21 cellular contexts compared by ENCODE assay signal in the genomic region with DNA sequence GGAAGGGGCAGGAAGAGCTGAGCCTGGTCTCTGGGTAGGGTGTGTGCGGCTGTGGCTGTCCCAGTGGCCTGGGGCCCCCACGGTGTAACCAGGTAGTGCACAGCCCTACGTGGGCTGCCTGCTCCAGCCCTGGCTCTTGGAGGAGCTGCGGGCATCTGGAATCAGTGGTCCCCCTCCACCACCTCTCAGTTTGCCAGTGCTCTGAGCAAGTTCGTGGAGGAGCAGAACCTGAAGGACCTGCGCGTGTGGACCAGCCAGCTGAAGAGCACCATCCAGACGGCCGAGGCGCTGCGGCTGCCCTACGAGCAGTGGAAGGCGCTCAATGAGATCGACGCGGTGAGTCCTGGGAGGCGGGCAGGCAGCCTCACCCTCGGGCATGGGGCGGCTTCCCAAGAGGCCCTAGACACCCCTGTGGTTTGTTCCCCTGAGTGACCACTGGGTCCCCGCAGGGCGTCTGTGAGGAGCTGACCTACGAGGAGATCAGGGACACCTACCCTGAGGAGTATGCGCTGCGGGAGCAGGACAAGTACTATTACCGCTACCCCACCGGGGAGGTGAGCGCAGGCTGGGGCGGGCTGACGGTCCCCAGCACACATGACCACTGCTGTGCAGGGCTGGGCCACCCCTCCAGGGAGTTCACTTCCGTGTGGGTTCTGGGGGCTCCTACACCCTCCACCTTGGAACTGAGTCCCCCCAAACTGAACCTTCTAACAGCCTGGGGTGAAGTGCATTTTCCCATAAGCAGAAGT. TPM values are rescaled to one million over a fixed set of nuclear protein-coding genes. Genes with fewer than 3 reads are reported as not detected.
A peak's percentile ranks its signal among the peaks of the same experiment; 100 is the strongest.
DNase-seq lines count a peak whose midpoint lies in the region; ATAC-seq and TF ChIP-seq lines count a peak whose summit lies in the region.
"Had no signal": no experiment of that assay in that cellular context is flagged by ENCODE, and none has a peak within 500 bp of the region (broad histone marks: within the 10 kb centered on the region; RNA-seq: fewer than 3 reads in every experiment).

No MANE protein-coding gene starts in this region.

- peaks cover 11% of the 10 kb centered on the region for H3K4me1 Mint-ChIP-seq in T-helper 17 cell
- no peaks in the 10 kb centered on the region for H3K4me1 Mint-ChIP-seq in natural killer cell
- H3K4me1 Mint-ChIP-seq in type B pancreatic cell (ENCODE audit: unreplicated experiment): peaks cover 4% of the 10 kb centered on the region
- peaks cover 3% of the 10 kb centered on the region for H3K4me1 Mint-ChIP-seq in activated CD4-positive, alpha-beta T cell treated with anti-CD3 and anti-CD28 coated beads, Interleukin-2, amount 10 ng/mL, durations not matched to agents 7 days and 5 days
- H3K4me1 Mint-ChIP-seq: activated CD8-positive, alpha-beta memory T cell treated with anti-CD3 and anti-CD28 coated beads, Interleukin-2, amount 10 ng/mL, durations not matched to agents 7 days and 5 days had no signal

- H3K9me3 Mint-ChIP-seq in activated naive CD4-positive, alpha-beta T cell treated with anti-CD3 and anti-CD28 coated beads, Interleukin-2, amount 50 U/mL, for 72 hours: no peaks in the 10 kb centered on the region
- H3K9me3 Mint-ChIP-seq in natural killer cell (no peaks in the 10 kb centered on the region), type B pancreatic cell (no peaks in the 10 kb centered on the region)
- no peaks in the 10 kb centered on the region for H3K9me3 Mint-ChIP-seq in activated CD4-positive, alpha-beta T cell treated with anti-CD3 and anti-CD28 coated beads, Interleukin-2, amount 10 ng/mL, durations not matched to agents 7 days and 5 days
- H3K9me3 Mint-ChIP-seq: CD4-positive, CD25-positive, alpha-beta regulatory T cell had no signal

- no peak overlapping the region for H3K9ac ChIP-seq in mesendoderm (ENCODE audit: low read length)

- peak in 1 of 2 donors; percentile 15 for ATAC-seq in activated naive CD4-positive, alpha-beta T cell treated with anti-CD3 and anti-CD28 coated beads, Interleukin-2, amount 50 U/mL, for 72 hours
- no peak for ATAC-seq in T-helper 17 cell
- peak in 2 of 3 donors; percentile 20 to 30 for ATAC-seq in natural killer cell
- ATAC-seq: activated CD4-positive, CD25-positive, alpha-beta regulatory T cell treated with anti-CD3 and anti-CD28 coated beads, Interleukin-2, amount 50 U/mL, for 24 hours; activated CD8-positive, alpha-beta memory T cell treated with anti-CD3 and anti-CD28 coated beads, Interleukin-2, amount 10 ng/mL, durations not matched to agents 7 days and 5 days; left cardiac atrium; mucosa of descending colon; pancreas had no signal

- H2BK120ac ChIP-seq in mesendoderm (ENCODE audit: low read depth, low read length): no peak overlapping the region

- no peak overlapping the region for H3K4ac ChIP-seq in mesendoderm (ENCODE audit: low read depth, low read length)

- H3K4me3 Mint-ChIP-seq in T-helper 17 cell (no peak overlapping the region), natural killer cell (no peak overlapping the region), type B pancreatic cell (no peak overlapping the region)
- no peak overlapping the region for H3K4me3 Mint-ChIP-seq in activated CD4-positive, alpha-beta T cell treated with anti-CD3 and anti-CD28 coated beads, Interleukin-2, amount 10 ng/mL, durations not matched to agents 7 days and 5 days
- H3K4me3 Mint-ChIP-seq: activated CD8-positive, alpha-beta memory T cell treated with anti-CD3 and anti-CD28 coated beads, Interleukin-2, amount 10 ng/mL, durations not matched to agents 7 days and 5 days had no signal

- H3K27ac ChIP-seq in mesendoderm (ENCODE audit: low read depth, low read length): no peak overlapping the region
- H3K27ac ChIP-seq: pancreas, suprapubic skin had no signal

- H3K4me1 ChIP-seq in mesendoderm (ENCODE audit: control insufficient read depth, low read depth, low read length): no peaks in the 10 kb centered on the region
- H3K4me1 ChIP-seq: pancreas had no signal

- no peaks in the 10 kb centered on the region for H3K9me3 ChIP-seq in T-helper 17 cell (ENCODE audit: control insufficient read depth, low read length, poor library complexity, severe bottlenecking)
- H3K9me3 ChIP-seq: mucosa of descending colon, pancreas, suprapubic skin had no signal

- no peak overlapping the region for H2BK15ac ChIP-seq in mesendoderm (replicated peaks; ENCODE audit: low read depth)

- no peak overlapping the region for H2BK5ac ChIP-seq in mesendoderm (ENCODE audit: low read length)

- no peak overlapping the region for H3K23ac ChIP-seq in mesendoderm (ENCODE audit: low read length)

- H3K79me1 ChIP-seq in mesendoderm (ENCODE audit: low read length): no peaks in the 10 kb centered on the region

- H3K18ac ChIP-seq in mesendoderm (ENCODE audit: low read length): no peak overlapping the region

- no peaks in the 10 kb centered on the region for H3K27me3 ChIP-seq in mesendoderm (ENCODE audit: insufficient read depth, low read length, poor library complexity)
- H3K27me3 ChIP-seq: pancreas, suprapubic skin had no signal

- POLR2A ChIA-PET in activated CD4-positive, alpha-beta T cell treated with anti-CD3 and anti-CD28 coated beads, Interleukin-2, amount 10 ng/mL, durations not matched to agents 7 days and 5 days (lab: Charles Lee): no interaction called here

- H3K27me3 Mint-ChIP-seq in T-helper 17 cell (no peaks in the 10 kb centered on the region), natural killer cell (ENCODE audit: low read depth in 2 of 2) (no peaks in the 10 kb centered on the region), type B pancreatic cell (no peaks in the 10 kb centered on the region)
- H3K27me3 Mint-ChIP-seq in activated CD4-positive, alpha-beta T cell treated with anti-CD3 and anti-CD28 coated beads, Interleukin-2, amount 10 ng/mL, durations not matched to agents 7 days and 5 days: no peaks in the 10 kb centered on the region
- H3K27me3 Mint-ChIP-seq: activated CD8-positive, alpha-beta memory T cell treated with anti-CD3 and anti-CD28 coated beads, Interleukin-2, amount 10 ng/mL, durations not matched to agents 7 days and 5 days; CD4-positive, CD25-positive, alpha-beta regulatory T cell had no signal

- CTCF ChIA-PET in activated CD4-positive, alpha-beta T cell treated with anti-CD3 and anti-CD28 coated beads, Interleukin-2, amount 10 ng/mL, durations not matched to agents 7 days and 5 days (lab: Charles Lee): no interaction called here

- H3K56ac ChIP-seq in mesendoderm (ENCODE audit: low read length): no peak overlapping the region

- H3K27ac Mint-ChIP-seq in activated naive CD4-positive, alpha-beta T cell treated with anti-CD3 and anti-CD28 coated beads, Interleukin-2, amount 50 U/mL, for 72 hours: peak overlapping the region; percentile 14 to 56
- H3K27ac Mint-ChIP-seq in T-helper 17 cell (peak overlapping the region; percentile 56), natural killer cell (peak overlapping the region in 1 of 2 donors; percentile 10), type B pancreatic cell (peak overlapping the region; percentile 3)
- no peak overlapping the region for H3K27ac Mint-ChIP-seq in activated CD4-positive, alpha-beta T cell treated with anti-CD3 and anti-CD28 coated beads, Interleukin-2, amount 10 ng/mL, durations not matched to agents 7 days and 5 days
- H3K27ac Mint-ChIP-seq: activated CD8-positive, alpha-beta memory T cell treated with anti-CD3 and anti-CD28 coated beads, Interleukin-2, amount 10 ng/mL, durations not matched to agents 7 days and 5 days had no signal

- no peak overlapping the region for H4K5ac ChIP-seq in mesendoderm (ENCODE audit: low read length)

- no peak for DNase-seq in activated naive CD4-positive, alpha-beta T cell treated with anti-CD3 and anti-CD28 coated beads, Interleukin-2, amount 50 U/mL, for 72 hours (ENCODE audit: low spot score in 2 of 2)
- no peak for DNase-seq in activated naive CD4-positive, alpha-beta T cell (lab: John Stamatoyannopoulos, UW)
- DNase-seq in T-helper 17 cell (no peak), natural killer cell (no peak), type B pancreatic cell (ENCODE audit: extremely low spot score, unreplicated experiment) (no peak), mesendoderm (no peak), NCI-H774 (lab: John Stamatoyannopoulos, UW) (no peak)
- no peak for DNase-seq in activated CD4-positive, alpha-beta T cell treated with anti-CD3 and anti-CD28 coated beads, Interleukin-2, amount 10 ng/mL, durations not matched to agents 7 days and 5 days
- DNase-seq: activated CD8-positive, alpha-beta memory T cell treated with anti-CD3 and anti-CD28 coated beads, Interleukin-2, amount 10 ng/mL, durations not matched to agents 7 days and 5 days; activated gamma-delta T cell treated with Interleukin-2 at 50 U/mL for 16 hours; CD4-positive, CD25-positive, alpha-beta regulatory T cell; left cardiac atrium; mucosa of descending colon; NCI-H1436; NCI-H2171; NCI-H82; stimulated activated CD4-positive, alpha-beta T cell treated with anti-CD3 and anti-CD28 coated beads, Interleukin-4, amount 100 ng/mL, for 4 hours; T-helper 9 cell had no signal

- intact Hi-C loops in natural killer cell (cut with micrococcal nuclease): no loop called here

- no CpG with 5 or more reads among the region's 30 CpGs for WGBS in mesendoderm (ENCODE audit: extremely low coverage, insufficient coverage, low lambda C conversion rate)

- H3K4me3 ChIP-seq in mesendoderm (ENCODE audit: low read length): no peak overlapping the region
- H3K4me3 ChIP-seq: mucosa of descending colon, pancreas, suprapubic skin had no signal

- no peak overlapping the region for H4K8ac ChIP-seq in mesendoderm (ENCODE audit: low read depth, low read length)

- no peak for TF ChIP-seq CTCF in natural killer cell (IDR thresholded peaks at IDR 0.05)
- no peak for TF ChIP-seq CTCF in type B pancreatic cell (conservative IDR thresholded peaks at IDR 0.05)

- H3K79me2 ChIP-seq in mesendoderm (ENCODE audit: control insufficient read depth, insufficient read depth, low read length): no peaks in the 10 kb centered on the region

- H3K36me3 ChIP-seq in mesendoderm (ENCODE audit: control insufficient read depth, insufficient read depth, low read length): peaks cover 25% of the 10 kb centered on the region

- peaks cover 44 to 69% of the 10 kb centered on the region in 2 donors for H3K36me3 Mint-ChIP-seq in activated naive CD4-positive, alpha-beta T cell treated with anti-CD3 and anti-CD28 coated beads, Interleukin-2, amount 50 U/mL, for 72 hours
- H3K36me3 Mint-ChIP-seq in T-helper 17 cell (ENCODE audit: low read depth): peaks cover 12% of the 10 kb centered on the region
- no peaks in the 10 kb centered on the region for H3K36me3 Mint-ChIP-seq in natural killer cell
- H3K36me3 Mint-ChIP-seq in type B pancreatic cell: peaks cover 23% of the 10 kb centered on the region
- H3K36me3 Mint-ChIP-seq in activated CD4-positive, alpha-beta T cell treated with anti-CD3 and anti-CD28 coated beads, Interleukin-2, amount 10 ng/mL, durations not matched to agents 7 days and 5 days (ENCODE audit: low read depth): peaks cover 61% of the 10 kb centered on the region

- no peak overlapping the region for H3K4me2 ChIP-seq in mesendoderm (ENCODE audit: low read length)

- H2AK5ac ChIP-seq in mesendoderm (ENCODE audit: low read length): no peak overlapping the region

RNA-seq across cellular contexts. Expression of a gene that starts 18.6 kb away (rescaled TPM):
- total RNA-seq in activated naive CD4-positive, alpha-beta T cell treated with anti-CD3 and anti-CD28 coated beads, Interleukin-2, amount 50 U/mL, for 72 hours: 100 to 1,000 TPM in 1 of 2 donors, 10 to 100 TPM in 1; 77.0 to 181 TPM
- total RNA-seq in T-helper 17 cell: 100 to 1,000 TPM in 1 of 2 donors, 10 to 100 TPM in 1; 93.3 to 146 TPM
- total RNA-seq in natural killer cell: 10 to 100 TPM; 33.4 to 59.7 (median 39.0) TPM
- 14.0 and 30.2 TPM in 2 replicates for total RNA-seq in type B pancreatic cell (ENCODE audit: low replicate concordance)
- total RNA-seq in activated CD4-positive, alpha-beta T cell treated with anti-CD3 and anti-CD28 coated beads, Interleukin-2, amount 10 ng/mL, durations not matched to agents 7 days and 5 days: 10 to 100 TPM; 77.1 to 82.2 TPM
- polyA plus RNA-seq in mesendoderm (2013, experiment 1 of 2): 18.7 TPM
- polyA plus RNA-seq in mesendoderm (2013, experiment 2 of 2): 18.7 TPM
